Comparison of ENCODE assay signal across 8 cellular contexts in genomic region chr16:88772871-88773811, GRCh38. TPM values are rescaled to one million over a fixed set of nuclear protein-coding genes. Genes with fewer than 3 reads are reported as not detected.
DNase-seq lines count a peak whose midpoint lies in the region; ATAC-seq, FAIRE-seq and TF ChIP-seq lines count a peak whose summit lies in the region.

No MANE protein-coding gene starts in this region.

- POLR2A ChIA-PET in AG04450 (lab: Yijun Ruan, JAX) = interaction anchor here (0.5 to 3.0 kb wide), 20 partner anchors 9 to 234 kb away, joined by 3 to 35 read pairs (median 5); partner anchors contain the start of genes APRT and PIEZO1

- ATAC-seq in HG03342 (IDR thresholded peaks at IDR 0.05; ENCODE audit: unreplicated experiment) = no peak

- H3K27me3 ChIP-seq in AG04450 (ENCODE audit: control insufficient read depth, insufficient read depth, low read length) = no peaks in the 10 kb centered on the region

- no peaks in the 10 kb centered on the region; the same call in 1 of the 2 replicates for H3K9me3 ChIP-seq in AG04450 (ENCODE audit: control insufficient read depth, insufficient read depth, low read length)

- peak overlapping the region; percentile 36 for H3K4me3 ChIP-seq in AG04450 (ENCODE audit: low read depth, low read length)

- TF ChIP-seq CTCF in AG04450 (IDR thresholded peaks at IDR 0.05; ENCODE audit: low read depth, low read length) = no peak

- H3K9me3 Mint-ChIP-seq in dendritic cell treated with granulocyte-macrophage colony-stimulating factor and Interleukin-4, amounts not matched to agents 40 ng/mL and 50 ng/mL, for 4 days = no peaks in the 10 kb centered on the region

- peak overlapping the region; percentile 95 for H3K27ac ChIP-seq in AG04450 (ENCODE audit: low read depth, low read length)

- intact Hi-C loops in dendritic cell treated with granulocyte-macrophage colony-stimulating factor and Interleukin-4, amounts not matched to agents 40 ng/mL and 50 ng/mL, for 4 days (cut with micrococcal nuclease) = no loop called here

- H3K27ac Mint-ChIP-seq in dendritic cell treated with granulocyte-macrophage colony-stimulating factor and Interleukin-4, amounts not matched to agents 40 ng/mL and 50 ng/mL, for 4 days = peak overlapping the region; percentile 26

- no peak for FAIRE-seq in urothelium cell line (lab: Jason Lieb, UNC)

- H3K27me3 Mint-ChIP-seq in dendritic cell treated with granulocyte-macrophage colony-stimulating factor and Interleukin-4, amounts not matched to agents 40 ng/mL and 50 ng/mL, for 4 days = no peaks in the 10 kb centered on the region

- peaks cover 98% of the 10 kb centered on the region for H3K4me1 Mint-ChIP-seq in dendritic cell treated with granulocyte-macrophage colony-stimulating factor and Interleukin-4, amounts not matched to agents 40 ng/mL and 50 ng/mL, for 4 days (ENCODE audit: low read depth)

- no peak overlapping the region for H3K4me3 Mint-ChIP-seq in dendritic cell treated with granulocyte-macrophage colony-stimulating factor and Interleukin-4, amounts not matched to agents 40 ng/mL and 50 ng/mL, for 4 days

- CTCF ChIA-PET in AG04450 (lab: Charles Lee) = interaction anchor here (1.0 to 1.3 kb wide), 3 partner anchors 11 to 36 kb away, joined by 3 to 7 read pairs (median 5); partner anchors contain the start of gene PIEZO1

- peaks cover 60% of the 10 kb centered on the region for H3K36me3 Mint-ChIP-seq in dendritic cell treated with granulocyte-macrophage colony-stimulating factor and Interleukin-4, amounts not matched to agents 40 ng/mL and 50 ng/mL, for 4 days (ENCODE audit: low read depth)

- DNase-seq in AG04450 (ENCODE audit: low read depth, low spot score) = peak; percentile 86
- peak; percentile 65 for DNase-seq in NCI-H1694 (lab: John Stamatoyannopoulos, UW)
- DNase-seq in myocyte (ENCODE audit: low read depth) = peak; percentile 98
- no peak for DNase-seq in urothelium cell line (ENCODE audit: low spot score)
- DNase-seq in central memory CD4-positive, alpha-beta T cell = no peak
- DNase-seq in T-helper 9 cell = no peak

RNA-seq across cellular contexts. Expression of gene PIEZO1, which starts 11.9 kb away (rescaled TPM):
- 47.0 and 72.7 TPM in 2 replicates for polyA plus RNA-seq in AG04450 (2011; rRNA removed)
- polyA minus RNA-seq in AG04450 (2011; rRNA and poly(A)+ RNA removed) = 62.8 and 92.2 TPM in 2 replicates
- 198 and 238 TPM in 2 replicates for total RNA-seq in myocyte
- 246 TPM for polyA plus RNA-seq in myocyte (2012)

RNA-seq across cellular contexts. Expression of gene CDT1, which starts 30.4 kb away (rescaled TPM):
- polyA plus RNA-seq in AG04450 (2011; rRNA removed) = 1.2 and 2.4 TPM in 2 replicates
- polyA minus RNA-seq in AG04450 (2011; rRNA and poly(A)+ RNA removed) = 2.0 TPM in 2 replicates
- 0.16 and 1.9 TPM in 2 replicates for total RNA-seq in myocyte
- 0.74 TPM for polyA plus RNA-seq in myocyte (2012)

RNA-seq across cellular contexts. Expression of gene APRT, which starts 38.6 kb away (rescaled TPM):
- 66.8 and 107 TPM in 2 replicates for polyA plus RNA-seq in AG04450 (2011; rRNA removed)
- polyA minus RNA-seq in AG04450 (2011; rRNA and poly(A)+ RNA removed) = 23.2 and 28.7 TPM in 2 replicates
- 86.9 and 89.3 TPM in 2 replicates for total RNA-seq in myocyte
- polyA plus RNA-seq in myocyte (2012) = 123 TPM

Comparison
In these comparisons a context has a peak if more than half of its experiments do, and no peak if none do; other contexts are left out.
1. DNase-seq: peak in AG04450 (single experiment), NCI-H1694 (single experiment) and myocyte (single experiment); none in urothelium cell line (single experiment), central memory CD4-positive, alpha-beta T cell (single experiment) and T-helper 9 cell (single experiment).